ENCODE assay signal across 1 cellular context in genomic region chr3:14805946-14806537, GRCh38.
A peak's percentile ranks its signal among the peaks of the same experiment; 100 is the strongest.
TF ChIP-seq lines count a peak whose summit lies in the region.

No MANE protein-coding gene starts in this region.

TF ChIP-seq in HepG2, 621 proteins besides CTCF, POLR2A, EP300 and RAD21:
- no peak for TF ChIP-seq ZNF512 (CRISPR knock-in tag; IDR thresholded peaks at IDR 0.05)
- TF ChIP-seq ZKSCAN8 (CRISPR knock-in tag; IDR thresholded peaks at IDR 0.05; ENCODE audit: borderline replicate concordance): peak; percentile 64; the same call in 1 of the 2 replicates
